8 cellular contexts compared by ENCODE assay signal in genomic region chr9:99134893-99135341, GRCh38. TPM values are rescaled to one million over a fixed set of nuclear protein-coding genes. Genes with fewer than 3 reads are reported as not detected.
DNase-seq lines count a peak whose midpoint lies in the region; ATAC-seq and TF ChIP-seq lines count a peak whose summit lies in the region.

No MANE protein-coding gene starts in this region.

- H3K4me3 ChIP-seq in astrocyte of the cerebellum (ENCODE audit: low read depth, low read length) (no peak overlapping the region), stomach (no peak overlapping the region), ovary (no peak overlapping the region), tibial artery (no peak overlapping the region)

- TF ChIP-seq EP300 in stomach (IDR thresholded peaks at IDR 0.05) (no peak), ovary (IDR thresholded peaks at IDR 0.05) (no peak)

- peaks cover 15% of the 10 kb centered on the region for H3K36me3 Mint-ChIP-seq in natural killer cell

- H3K27ac Mint-ChIP-seq in natural killer cell, result peak overlapping the region; percentile 69 to 84

- H3K9me3 ChIP-seq in stomach (no peaks in the 10 kb centered on the region), ovary (no peaks in the 10 kb centered on the region), tibial artery (no peaks in the 10 kb centered on the region)

- TF ChIP-seq CTCF in astrocyte of the cerebellum (IDR thresholded peaks at IDR 0.05; ENCODE audit: low read depth, low read length, missing control alignments) (no peak), natural killer cell (IDR thresholded peaks at IDR 0.05) (no peak), stomach (IDR thresholded peaks at IDR 0.05) (no peak), ovary (IDR thresholded peaks at IDR 0.05) (no peak), tibial artery (IDR thresholded peaks at IDR 0.05) (no peak)

- no peaks in the 10 kb centered on the region for H3K27me3 Mint-ChIP-seq in natural killer cell (ENCODE audit: low read depth in 2 of 2)

- DNase-seq in EH (ENCODE audit: low read depth) (peak; percentile 78), KBM-7 (peak; percentile 32), astrocyte of the cerebellum (ENCODE audit: low read depth) (peak; percentile 74), natural killer cell (no peak), stomach (no peak), ovary (no peak), tibial artery (no peak)

- peak overlapping the region; percentile 65 for H3K4me3 Mint-ChIP-seq in natural killer cell

- H3K27me3 ChIP-seq in stomach (no peaks in the 10 kb centered on the region), ovary (no peaks in the 10 kb centered on the region), tibial artery (no peaks in the 10 kb centered on the region)

- no peaks in the 10 kb centered on the region for H3K9me3 Mint-ChIP-seq in natural killer cell

- H3K4me1 ChIP-seq in stomach, result peaks cover 0 to 48% (median 20%) of the 10 kb centered on the region in 4 donors
- H3K4me1 ChIP-seq in ovary (ENCODE audit: insufficient read depth), result no peaks in the 10 kb centered on the region
- H3K4me1 ChIP-seq in tibial artery, result peaks cover 0 to 27% (median 0%) of the 10 kb centered on the region in 4 donors

- in situ Hi-C loops in KBM-7 (cut with MboI; ENCODE audit: low pct_unique_long_range_greater_than_20kb, low sequenced_read_pairs) (loop anchor here (25.0 kb wide), 1 partner anchor 298 kb away; no protein-coding TSS in a partner anchor), astrocyte of the cerebellum (cut with HindIII; ENCODE audit: low sequenced_read_pairs) (no loop called here)

- H3K27ac ChIP-seq in stomach (no peak overlapping the region), ovary (no peak overlapping the region), tibial artery (no peak overlapping the region)

- intact Hi-C loops in natural killer cell (cut with micrococcal nuclease) (loop anchor here (2.0 kb wide), 1 partner anchor 16 kb away; no protein-coding TSS in a partner anchor), stomach (cut with DNase I; ENCODE audit: low total_unique reads) (no loop called here), ovary (cut with DNase I) (no loop called here), tibial artery (cut with DNase I; ENCODE audit: low total_unique reads) (no loop called here)

- TF ChIP-seq POLR2A in stomach (IDR thresholded peaks at IDR 0.05), result no peak
- no peak for TF ChIP-seq POLR2A in ovary (IDR thresholded peaks at IDR 0.05)

- ATAC-seq in natural killer cell (peak; percentile 56 to 67 (median 63)), GM18867 (IDR thresholded peaks at IDR 0.05; ENCODE audit: unreplicated experiment) (no peak)

- H3K4me1 Mint-ChIP-seq in natural killer cell, result peaks cover 83 to 85% of the 10 kb centered on the region in 2 donors

- peaks cover 0 to 30% (median 20%) of the 10 kb centered on the region in 4 donors for H3K36me3 ChIP-seq in stomach
- H3K36me3 ChIP-seq in ovary, result no peaks in the 10 kb centered on the region
- H3K36me3 ChIP-seq in tibial artery, result peaks cover 11 to 19% (median 19%) of the 10 kb centered on the region in 3 donors

RNA-seq across cellular contexts. Expression of gene TGFBR1, which starts 30.0 kb away (rescaled TPM):
- total RNA-seq in natural killer cell (100 to 1,000 TPM in 2 of 3 donors, 10 to 100 TPM in 1; 78.0 to 120 (median 113) TPM), stomach (100 to 1,000 TPM in 2 of 5 donors, 10 to 100 TPM in 2, 1 to 10 TPM in 1; 7.2 to 119 (median 56.8) TPM), ovary (10 to 100 TPM; 18.6 to 55.9 (median 41.1) TPM)
- polyA plus RNA-seq in stomach (1 to 10 TPM; 5.2 to 9.1 (median 7.8) TPM), ovary (10 to 100 TPM; 12.5 to 17.6 TPM)

Comparison
In these comparisons a context has a peak if more than half of its experiments do, and no peak if none do; other contexts are left out.
1. DNase-seq: peak in EH (single experiment), KBM-7 (single experiment) and astrocyte of the cerebellum (single experiment); none in natural killer cell (single experiment), stomach (single experiment), ovary (0 of 5) and tibial artery (0 of 2).